21 cellular contexts compared by ENCODE assay signal in genomic region chr5:55108651-55109050, GRCh38. TPM values are rescaled to one million over a fixed set of nuclear protein-coding genes. Genes with fewer than 3 reads are reported as not detected.
"Had no signal": no experiment of that assay in that cellular context is flagged by ENCODE, and none has a peak within 500 bp of the region (broad histone marks: within the 10 kb centered on the region; RNA-seq: fewer than 3 reads in every experiment).

No MANE protein-coding gene starts in this region.

- H3K9me3 Mint-ChIP-seq: central memory CD8-positive, alpha-beta T cell; naive thymus-derived CD8-positive, alpha-beta T cell had no signal

- H3K4me3 Mint-ChIP-seq: central memory CD8-positive, alpha-beta T cell; naive thymus-derived CD8-positive, alpha-beta T cell had no signal

- H3K36me3 ChIP-seq: esophagus muscularis mucosa, heart right ventricle, neutrophil, thyroid gland had no signal

- H3K4me1 ChIP-seq: esophagus muscularis mucosa, heart right ventricle, thyroid gland had no signal

- ATAC-seq: activated CD4-positive, CD25-positive, alpha-beta regulatory T cell treated with anti-CD3 and anti-CD28 coated beads, Interleukin-2, amount 50 U/mL, for 24 hours; heart right ventricle; naive thymus-derived CD8-positive, alpha-beta T cell had no signal

- H3K27ac ChIP-seq: esophagus muscularis mucosa, heart right ventricle, neutrophil, thyroid gland had no signal

- H3K9me3 ChIP-seq: esophagus muscularis mucosa, heart right ventricle, neutrophil, thyroid gland had no signal

- DNase-seq: activated CD4-positive, alpha-beta T cell treated with anti-CD3 and anti-CD28 coated beads, Interleukin-2, amount 50 U/mL, for 1 hour; activated CD8-positive, alpha-beta memory T cell treated with anti-CD3 and anti-CD28 coated beads, Interleukin-2, amount 50 U/mL, for 4 hours; activated effector memory CD4-positive, alpha-beta T cell treated with Interleukin-2 at 50 U/mL for 16 hours; activated naive CD4-positive, alpha-beta T cell treated with anti-CD3 and anti-CD28 coated beads, Interleukin-2, amount 50 U/mL, for 16 hours; activated T-cell treated with anti-CD3 and anti-CD28 coated beads, Interleukin-2, amount 50 U/mL, for 48 hours; amygdala; cortex of kidney; effector CD4-positive, alpha-beta T cell; heart right ventricle; mesenchymal stem cell; naive thymus-derived CD8-positive, alpha-beta T cell; stimulated activated CD4-positive, alpha-beta T cell treated with anti-CD3 and anti-CD28 coated beads, Interleukin-12 subunit alpha, Interleukin-12 subunit beta, amount 100 ng/mL, for 4 hours; stimulated activated CD4-positive, alpha-beta T cell treated with anti-CD3 and anti-CD28 coated beads, Interleukin-1b, Interleukin-23, amount 100 ng/mL, for 48 hours; stimulated activated CD8-positive, alpha-beta memory T cell treated with anti-CD3 and anti-CD28 coated beads, Interleukin-4, amount 100 ng/mL, for 48 hours; stimulated activated naive CD4-positive, alpha-beta T cell; thyroid gland had no signal

- H3K4me3 ChIP-seq: esophagus muscularis mucosa, heart right ventricle, thyroid gland had no signal

- H3K27me3 Mint-ChIP-seq: central memory CD8-positive, alpha-beta T cell; naive thymus-derived CD8-positive, alpha-beta T cell had no signal

- H3K27me3 ChIP-seq: thyroid gland had no signal

RNA-seq across cellular contexts. Expression of gene GZMA, which starts 6.2 kb away (rescaled TPM):
- total RNA-seq: renal cortical epithelial cell had no signal

RNA-seq across cellular contexts. Expression of gene GPX8, which starts 51.3 kb away (rescaled TPM):
- total RNA-seq: naive thymus-derived CD8-positive, alpha-beta T cell had no signal
